Comparison of ENCODE assay signal across 1 cellular context in the genomic region with DNA sequence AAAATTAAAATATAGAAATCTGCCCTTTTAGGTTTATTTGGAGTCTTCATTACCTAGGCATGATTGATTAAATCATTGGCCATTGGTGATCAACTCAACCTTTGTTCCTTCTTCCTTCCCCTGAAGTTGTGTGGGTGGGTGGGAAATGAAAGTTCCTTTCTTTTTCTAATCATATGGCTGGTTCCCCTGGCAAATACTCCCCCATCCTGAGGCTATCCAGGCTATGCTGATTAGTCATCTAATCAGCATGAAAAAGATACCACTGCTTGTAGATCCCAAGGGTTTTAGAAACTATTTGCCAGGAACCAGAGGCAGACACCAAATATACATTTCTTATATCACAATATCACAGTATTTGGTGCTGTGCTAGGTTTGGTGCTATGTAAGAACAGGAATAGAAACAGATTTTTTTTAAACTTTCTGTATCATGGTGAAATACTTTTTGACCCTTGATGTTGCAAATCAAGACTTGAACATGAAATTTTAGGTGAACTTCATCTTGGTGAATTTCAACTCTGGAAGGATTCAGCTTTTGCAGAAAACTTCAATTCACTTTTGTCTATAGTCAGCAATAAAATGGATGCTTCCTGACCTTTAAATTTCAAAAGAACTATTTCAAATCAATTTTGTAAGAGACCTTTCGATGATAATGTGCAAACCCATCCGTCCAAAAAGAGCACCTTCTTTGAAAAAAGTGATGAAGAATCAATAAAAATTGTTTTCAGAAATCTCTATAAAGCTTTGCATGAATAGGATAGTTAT.
TF ChIP-seq lines count a peak whose summit lies in the region.

No MANE protein-coding gene starts in this region.

TF ChIP-seq in IMR-90, 13 proteins besides CTCF, POLR2A, EP300 and RAD21 (continued from another document):
- TF ChIP-seq ELK1 (IDR thresholded peaks at IDR 0.05; ENCODE audit: borderline replicate concordance, low read depth, low read length): no peak
- TF ChIP-seq MAFK (IDR thresholded peaks at IDR 0.05; ENCODE audit: low read depth, low read length): peak; percentile 75
- TF ChIP-seq BHLHE40 (IDR thresholded peaks at IDR 0.05; ENCODE audit: low read depth, low read length): no peak
- no peak for TF ChIP-seq RFX5 (IDR thresholded peaks at IDR 0.05; ENCODE audit: low read depth, low read length)
- no peak for TF ChIP-seq CHD1 (IDR thresholded peaks at IDR 0.05; ENCODE audit: low read depth, low read length)
